Comparison of ENCODE assay signal across 19 cellular contexts in the genomic region with DNA sequence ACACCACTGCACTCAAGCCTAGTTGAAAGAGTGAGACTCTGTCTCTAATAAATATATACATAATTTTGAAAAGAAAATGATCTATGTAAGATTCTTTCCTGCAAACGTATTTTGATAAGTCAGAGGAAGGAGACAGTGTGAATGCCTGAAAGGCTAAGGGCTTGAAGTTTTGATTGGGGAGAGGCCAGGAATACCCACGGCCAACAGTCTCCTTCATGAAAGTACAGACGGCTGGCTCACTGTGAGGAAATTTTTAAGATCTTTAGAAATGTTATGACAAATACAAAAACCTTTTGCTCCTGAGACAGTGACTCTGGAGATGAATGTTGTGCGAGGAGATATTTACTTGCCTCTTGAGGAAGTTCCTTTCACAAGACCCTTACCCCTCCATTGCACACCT.
A peak's percentile ranks its signal among the peaks of the same experiment; 100 is the strongest.
DNase-seq lines count a peak whose midpoint lies in the region; ATAC-seq and TF ChIP-seq lines count a peak whose summit lies in the region.
"Had no signal": no experiment of that assay in that cellular context is flagged by ENCODE, and none has a peak within 500 bp of the region (broad histone marks: within the 10 kb centered on the region; RNA-seq: fewer than 3 reads in every experiment).

No MANE protein-coding gene starts in this region.

- H3K4me1 ChIP-seq in right cardiac atrium (ENCODE audit: control insufficient read depth, insufficient read depth, low read length): no peaks in the 10 kb centered on the region

- no peaks in the 10 kb centered on the region for H3K9me3 ChIP-seq in right cardiac atrium (ENCODE audit: control insufficient read depth, low read length)
- H3K9me3 ChIP-seq: SJCRH30 had no signal

- no peaks in the 10 kb centered on the region for H3K36me3 Mint-ChIP-seq in MCF 10A (ENCODE audit: insufficient read depth, unreplicated experiment)
- H3K36me3 Mint-ChIP-seq: IgD-negative memory B cell had no signal

- no peak overlapping the region for H3K27ac Mint-ChIP-seq in MCF 10A (ENCODE audit: low read depth, unreplicated experiment)
- H3K27ac Mint-ChIP-seq: IgD-negative memory B cell had no signal

- no peak overlapping the region for H3K4me3 Mint-ChIP-seq in MCF 10A (ENCODE audit: unreplicated experiment)
- H3K4me3 Mint-ChIP-seq: IgD-negative memory B cell had no signal

- H3K27ac ChIP-seq in right cardiac atrium (ENCODE audit: low read length): no peak overlapping the region
- H3K27ac ChIP-seq: C4-2B, SJCRH30 had no signal

- POLR2A ChIA-PET in MCF 10A (lab: Yijun Ruan, JAX): no interaction called here

- ATAC-seq in left ventricle myocardium superior (peak; percentile 43), right cardiac atrium (no peak)
- ATAC-seq: HCT116 had no signal

- CTCF ChIA-PET in MCF 10A (lab: Yijun Ruan, JAX): interaction anchor here (0.7 to 0.8 kb wide), 2 partner anchors 27 to 321 kb away, joined by 3 to 4 read pairs; no protein-coding TSS in a partner anchor

- WGBS in right cardiac atrium: 47% methylated on average over 4 of the region's 4 CpGs

- no TSS peak for BruUV-seq in MCF 10A (replicated peaks; lab: Mats Ljungman, UMichigan)

- no peaks in the 10 kb centered on the region for H3K9me3 Mint-ChIP-seq in MCF 10A (ENCODE audit: unreplicated experiment)
- H3K9me3 Mint-ChIP-seq: IgD-negative memory B cell had no signal

- peaks cover 41% of the 10 kb centered on the region for H3K27me3 Mint-ChIP-seq in MCF 10A (ENCODE audit: insufficient read depth, unreplicated experiment)

- H3K27me3 ChIP-seq in right cardiac atrium (ENCODE audit: control insufficient read depth, insufficient read depth): no peaks in the 10 kb centered on the region
- H3K27me3 ChIP-seq: SJCRH30 had no signal

- DNase-seq in left ventricle myocardium superior (no peak), right cardiac atrium (no peak), dedifferentiated amniotic fluid mesenchymal stem cell (ENCODE audit: extremely low spot score) (peak; percentile 18), fibroblast of the aortic adventitia (ENCODE audit: low read depth) (peak; percentile 20), SW 1271 (lab: John Stamatoyannopoulos, UW) (no peak), LoVo (ENCODE audit: low spot score) (no peak), MCF 10A (ENCODE audit: unreplicated experiment) (no peak)
- no peak for DNase-seq in stimulated activated naive CD4-positive, alpha-beta T cell (lab: John Stamatoyannopoulos, UW)
- DNase-seq: 8988T, GDM1, NCI-H1694, NCI-H2081, NCI-H2171, NCI-H524 treated with DMSO at 0.1 percent for 48 hours, OCI-M1, SJCRH30 had no signal

- TF ChIP-seq CTCF in fibroblast of the aortic adventitia (IDR thresholded peaks at IDR 0.05; ENCODE audit: insufficient read depth, low read length): no peak
- TF ChIP-seq CTCF in MCF 10A (IDR thresholded peaks at IDR 0.05; ENCODE audit: unreplicated experiment): no peak

- H3K4me3 ChIP-seq in right cardiac atrium (ENCODE audit: low read length): no peak overlapping the region
- H3K4me3 ChIP-seq in fibroblast of the aortic adventitia (ENCODE audit: low read depth, low read length): no peak overlapping the region
- H3K4me3 ChIP-seq: SJCRH30 had no signal

- intact Hi-C loops in left ventricle myocardium superior (cut with micrococcal nuclease): no loop called here
- intact Hi-C loops in right cardiac atrium (cut with DNase I): no loop called here
- intact Hi-C loops in MCF 10A (cut with micrococcal nuclease): loop anchor here (10.0 kb wide), 2 partner anchors 713 to 1733 kb away; no protein-coding TSS in a partner anchor

- H3K4me1 Mint-ChIP-seq in MCF 10A (ENCODE audit: insufficient read depth, unreplicated experiment): peaks cover 14% of the 10 kb centered on the region

Comparison
In these comparisons a context has a peak if more than half of its experiments do, and no peak if none do; other contexts are left out.
1. DNase-seq: peak in dedifferentiated amniotic fluid mesenchymal stem cell (single experiment) and fibroblast of the aortic adventitia (single experiment); none in left ventricle myocardium superior (single experiment), right cardiac atrium (0 of 3), SW 1271 (0 of 2), stimulated activated naive CD4-positive, alpha-beta T cell (0 of 6), LoVo (single experiment) and MCF 10A (single experiment).